In the genomic region with DNA sequence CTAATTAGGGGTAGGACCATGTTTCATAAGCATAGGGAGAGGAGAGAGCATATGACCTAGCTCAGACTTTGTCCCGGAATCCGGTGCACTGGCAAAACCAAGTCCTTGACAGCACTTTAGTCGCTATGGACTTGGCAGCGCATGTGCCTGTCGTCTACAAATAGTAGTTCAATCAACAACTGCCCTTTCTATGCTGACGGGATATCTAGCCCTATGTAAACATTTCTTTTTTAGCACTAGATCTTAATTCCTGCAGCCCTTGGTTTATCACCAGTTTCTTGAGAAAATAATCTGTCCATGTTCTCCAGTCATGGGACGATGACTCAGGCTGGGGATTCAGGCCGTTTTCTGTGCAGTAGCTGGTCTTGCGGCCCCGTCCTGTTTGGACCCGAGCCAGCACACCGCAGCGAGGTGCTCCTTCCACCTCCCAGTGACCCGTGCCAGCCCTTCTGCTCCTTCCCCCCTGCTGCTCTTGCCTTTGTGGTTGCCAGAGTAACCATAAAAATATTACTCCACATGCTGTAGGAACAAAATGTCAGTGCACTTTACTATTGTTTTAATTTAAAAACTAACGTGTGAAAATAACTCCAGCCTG, we compare ENCODE assay signal across 8 cellular contexts. TPM values are rescaled to one million over a fixed set of nuclear protein-coding genes. Genes with fewer than 3 reads are reported as not detected.
DNase-seq lines count a peak whose midpoint lies in the region; ATAC-seq and TF ChIP-seq lines count a peak whose summit lies in the region.

No MANE protein-coding gene starts in this region.

- H3K27ac ChIP-seq in neuronal stem cell (replicated peaks; ENCODE audit: low read length) = no peak overlapping the region
- H3K27ac ChIP-seq in PC-9 = no peak overlapping the region

- ATAC-seq in GM21529 (IDR thresholded peaks at IDR 0.05; ENCODE audit: unreplicated experiment) = no peak

- CTCF ChIA-PET in PC-9 (lab: Charles Lee) = no interaction called here

- DNase-seq in DMS79 (lab: John Stamatoyannopoulos, UW) = peak; percentile 15
- peak; percentile 18 for DNase-seq in NCI-H748 treated with DMSO at 0.1 percent for 48 hours (lab: John Stamatoyannopoulos, UW)
- peak; percentile 25 for DNase-seq in epithelial cell of esophagus (ENCODE audit: low read depth)
- DNase-seq in neuronal stem cell (ENCODE audit: low spot score) = no peak
- no peak for DNase-seq in PC-9
- no peak for DNase-seq in activated CD8-positive, alpha-beta memory T cell treated with anti-CD3 and anti-CD28 coated beads for 24 hours
- no peak for DNase-seq in activated T-cell treated with anti-CD3 and anti-CD28 coated beads, Interleukin-2, amount 50 U/mL, for 48 hours

- WGBS in neuronal stem cell (ENCODE audit: extremely low coverage in 2 of 2, insufficient read length in 2 of 2, insufficient replicate concordance in 1 of 2), 2 donors = no CpG with 5 or more reads among the region's 15 CpGs

- H3K23ac ChIP-seq in neuronal stem cell (ENCODE audit: low read depth, low read length, poor library complexity) = no peak overlapping the region

- H3K4ac ChIP-seq in neuronal stem cell (ENCODE audit: low read length) = no peak overlapping the region

- no peak overlapping the region for H3K14ac ChIP-seq in neuronal stem cell (ENCODE audit: low read length)

- H3K79me1 ChIP-seq in neuronal stem cell (ENCODE audit: low read depth, low read length) = no peaks in the 10 kb centered on the region

- H3K4me3 ChIP-seq in epithelial cell of esophagus (ENCODE audit: low read length) (no peak overlapping the region), neuronal stem cell (ENCODE audit: low read length in 2 of 2) (no peak overlapping the region), PC-9 (no peak overlapping the region)

- POLR2A ChIA-PET in PC-9 (lab: Charles Lee; ENCODE audit: unreplicated experiment) = no interaction called here

- H2BK5ac ChIP-seq in neuronal stem cell (ENCODE audit: low read length) = no peak overlapping the region

- intact Hi-C loops in PC-9 (cut with micrococcal nuclease; ENCODE audit: unreplicated experiment) = no loop called here

- no peak overlapping the region for H3K18ac ChIP-seq in neuronal stem cell (ENCODE audit: low read length)

- no peak overlapping the region for H2AK5ac ChIP-seq in neuronal stem cell (ENCODE audit: low read depth, low read length)

- H3K27me3 ChIP-seq in neuronal stem cell (ENCODE audit: control insufficient read depth in 3 of 3, insufficient read depth in 3 of 3, low read depth in 1 of 3, low read length in 3 of 3) = peaks cover 0 to 5% (median 0%) of the 10 kb centered on the region in 3 experiments
- peaks cover 47% of the 10 kb centered on the region for H3K27me3 ChIP-seq in PC-9 (ENCODE audit: insufficient read depth, low read depth)

- H4K20me1 ChIP-seq in PC-9 (ENCODE audit: insufficient read depth) = no peaks in the 10 kb centered on the region

- BruUV-seq in PC-9 (replicated peaks; lab: Mats Ljungman, UMichigan) = no TSS peak

- H3K4me2 ChIP-seq in neuronal stem cell (ENCODE audit: insufficient read depth, low read length, poor library complexity, severe bottlenecking) (no peak overlapping the region), PC-9 (no peak overlapping the region)

- H3K9me3 ChIP-seq in neuronal stem cell (replicated peaks in 1 of 2; ENCODE audit: control insufficient read depth in 2 of 2, insufficient read depth in 1 of 2, low read depth in 1 of 2, low read length in 2 of 2) (no peaks in the 10 kb centered on the region), PC-9 (ENCODE audit: insufficient read depth, low read depth) (no peaks in the 10 kb centered on the region)

- H3K79me2 ChIP-seq in PC-9 (ENCODE audit: low read depth) = no peaks in the 10 kb centered on the region

- no peaks in the 10 kb centered on the region for H3K9me2 ChIP-seq in PC-9 (ENCODE audit: insufficient read depth)

- H2BK15ac ChIP-seq in neuronal stem cell (ENCODE audit: low read length) = no peak overlapping the region

- no peak overlapping the region for H2BK12ac ChIP-seq in neuronal stem cell (ENCODE audit: low read length)

- TF ChIP-seq CTCF in epithelial cell of esophagus (IDR thresholded peaks at IDR 0.05; ENCODE audit: insufficient read depth, low read depth, low read length, missing control alignments) = no peak
- no peak for TF ChIP-seq CTCF in PC-9 (conservative IDR thresholded peaks at IDR 0.05)

- H2AFZ ChIP-seq in neuronal stem cell (ENCODE audit: low read length) = peak overlapping the region; percentile 51
- H2AFZ ChIP-seq in PC-9 = no peak overlapping the region

- no peak overlapping the region for H2BK120ac ChIP-seq in neuronal stem cell (ENCODE audit: low read depth, low read length)

- H3K36me3 ChIP-seq in neuronal stem cell (replicated peaks in 1 of 2; ENCODE audit: control insufficient read depth in 2 of 2, insufficient read depth in 2 of 2, low read length in 2 of 2) (no peaks in the 10 kb centered on the region), PC-9 (ENCODE audit: low read depth) (no peaks in the 10 kb centered on the region)

- H4K91ac ChIP-seq in neuronal stem cell (ENCODE audit: low read depth, low read length, poor library complexity) = no peak overlapping the region

- no peak overlapping the region for H4K8ac ChIP-seq in neuronal stem cell (ENCODE audit: low read depth, low read length)

- peaks cover 0 to 2% of the 10 kb centered on the region in 2 donors for H3K4me1 ChIP-seq in neuronal stem cell (ENCODE audit: control insufficient read depth in 2 of 2, insufficient read depth in 1 of 2, low read depth in 1 of 2, low read length in 2 of 2)
- H3K4me1 ChIP-seq in PC-9 (replicated peaks; ENCODE audit: insufficient read depth) = no peaks in the 10 kb centered on the region

- H3F3A ChIP-seq in PC-9 (ENCODE audit: insufficient read depth, low read depth) = no peaks in the 10 kb centered on the region

- no peak overlapping the region for H3K9ac ChIP-seq in neuronal stem cell (ENCODE audit: low read depth, low read length, poor library complexity)

RNA-seq across cellular contexts. Expression of gene MT1HL1, which starts 8.6 kb away (rescaled TPM):
- polyA plus RNA-seq in neuronal stem cell (2013, experiment 1 of 2) = not detected
- not detected for polyA plus RNA-seq in neuronal stem cell (2013, experiment 2 of 2)
- not detected in 2 replicates for total RNA-seq in PC-9 (2021)

RNA-seq across cellular contexts. Expression of gene RYR2, which starts 29.1 kb away (rescaled TPM):
- polyA plus RNA-seq in neuronal stem cell (2013, experiment 1 of 2) = 0.03 TPM
- polyA plus RNA-seq in neuronal stem cell (2013, experiment 2 of 2) = 0.04 TPM
- total RNA-seq in PC-9 (2021) = not detected in 2 replicates

Comparison
In these comparisons a context has a peak if more than half of its experiments do, and no peak if none do; other contexts are left out.
1. DNase-seq: peak in DMS79 (single experiment), NCI-H748 treated with DMSO at 0.1 percent for 48 hours (single experiment) and epithelial cell of esophagus (single experiment); none in neuronal stem cell (single experiment), PC-9 (0 of 2), activated CD8-positive, alpha-beta memory T cell treated with anti-CD3 and anti-CD28 coated beads for 24 hours (single experiment) and activated T-cell treated with anti-CD3 and anti-CD28 coated beads, Interleukin-2, amount 50 U/mL, for 48 hours (0 of 2).